ENCODE assay signal across 8 cellular contexts in the genomic region with DNA sequence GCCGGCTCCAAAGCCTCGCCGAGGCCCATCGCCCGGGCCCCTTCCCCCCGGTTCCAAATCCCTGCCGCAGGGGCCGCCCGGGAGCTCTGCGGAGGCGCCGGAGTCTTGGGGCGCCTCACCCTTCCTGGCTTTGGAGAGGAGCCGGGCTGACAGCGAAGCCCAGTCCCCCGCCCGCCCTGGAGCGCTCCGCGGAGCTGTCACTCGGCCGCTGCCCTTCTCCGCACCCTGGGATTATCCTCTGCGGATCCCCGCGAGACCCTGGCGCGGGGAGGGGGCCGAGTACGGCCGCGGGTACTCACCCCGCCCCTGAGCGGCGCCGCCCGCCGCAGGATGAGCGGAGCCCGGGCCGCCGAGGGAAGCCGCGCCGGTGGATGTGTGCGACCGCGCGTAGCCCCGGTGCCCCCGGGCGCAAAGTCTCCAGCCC. TPM values are rescaled to one million over a fixed set of nuclear protein-coding genes. Genes with fewer than 3 reads are reported as not detected.
DNase-seq lines count a peak whose midpoint lies in the region; ATAC-seq, FAIRE-seq and TF ChIP-seq lines count a peak whose summit lies in the region.

No MANE protein-coding gene starts in this region.

- H3K27ac Mint-ChIP-seq in astrocyte (ENCODE audit: unreplicated experiment) (no peak overlapping the region), natural killer cell (no peak overlapping the region)

- no peak for ATAC-seq in Right ventricle myocardium inferior
- no peak for ATAC-seq in natural killer cell
- ATAC-seq in GM19467 (IDR thresholded peaks at IDR 0.05; ENCODE audit: unreplicated experiment), result no peak

- H3K4me3 Mint-ChIP-seq in astrocyte (ENCODE audit: unreplicated experiment), result peak overlapping the region; percentile 85
- no peak overlapping the region for H3K4me3 Mint-ChIP-seq in natural killer cell

- H3K9me3 Mint-ChIP-seq in astrocyte (ENCODE audit: unreplicated experiment) (peaks cover 5% of the 10 kb centered on the region), natural killer cell (peaks cover 3 to 6% of the 10 kb centered on the region in 2 donors)

- peak overlapping the region; percentile 85 for H2AFZ ChIP-seq in astrocyte (ENCODE audit: low read depth, low read length)

- TF ChIP-seq EP300 in suprapubic skin (IDR thresholded peaks at IDR 0.05), result no peak

- DNase-seq in cardiac muscle cell (ENCODE audit: low read depth in 1 of 2, low spot score in 1 of 2), result peak; percentile 21 to 68
- no peak for DNase-seq in Right ventricle myocardium inferior (ENCODE audit: missing footprints)
- DNase-seq in astrocyte (ENCODE audit: low read depth), result peak; percentile 6
- DNase-seq in iris pigment epithelial cell (ENCODE audit: low read depth), result peak; percentile 32
- no peak for DNase-seq in suprapubic skin (ENCODE audit: low spot score in 2 of 2)
- DNase-seq in NCI-H1105 treated with DMSO at 0.1 percent for 48 hours (lab: John Stamatoyannopoulos, UW), result no peak
- DNase-seq in natural killer cell, result no peak

- peaks cover 53% of the 10 kb centered on the region for H3K27me3 ChIP-seq in cardiac muscle cell
- peaks cover 25% of the 10 kb centered on the region for H3K27me3 ChIP-seq in astrocyte (ENCODE audit: insufficient read depth, low read length)
- peaks cover 54% of the 10 kb centered on the region for H3K27me3 ChIP-seq in suprapubic skin

- H3K4me1 ChIP-seq in cardiac muscle cell (ENCODE audit: low read depth), result no peaks in the 10 kb centered on the region
- H3K4me1 ChIP-seq in astrocyte (ENCODE audit: insufficient read depth, low read length), result peaks cover 2% of the 10 kb centered on the region
- H3K4me1 ChIP-seq in suprapubic skin, result peaks cover 18% of the 10 kb centered on the region

- H3K36me3 Mint-ChIP-seq in astrocyte (ENCODE audit: low read depth, unreplicated experiment), result no peaks in the 10 kb centered on the region
- H3K36me3 Mint-ChIP-seq in natural killer cell, result peaks cover 13% of the 10 kb centered on the region

- H3K36me3 ChIP-seq in cardiac muscle cell, result no peaks in the 10 kb centered on the region
- H3K36me3 ChIP-seq in astrocyte (ENCODE audit: insufficient read depth, low read length), result no peaks in the 10 kb centered on the region
- H3K36me3 ChIP-seq in suprapubic skin, result no peaks in the 10 kb centered on the region

- H3K9me3 ChIP-seq in cardiac muscle cell (ENCODE audit: low read depth), result no peaks in the 10 kb centered on the region
- H3K9me3 ChIP-seq in astrocyte (ENCODE audit: insufficient read depth, low read depth, low read length), result no peaks in the 10 kb centered on the region
- peaks cover 3% of the 10 kb centered on the region for H3K9me3 ChIP-seq in suprapubic skin

- H3K27ac ChIP-seq in cardiac muscle cell (no peak overlapping the region), astrocyte (ENCODE audit: low read depth, low read length) (no peak overlapping the region), suprapubic skin (no peak overlapping the region)

- no peaks in the 10 kb centered on the region for H3K79me2 ChIP-seq in astrocyte (ENCODE audit: insufficient read depth, low read length)

- intact Hi-C loops in Right ventricle myocardium inferior (cut with DNase I) (no loop called here), natural killer cell (cut with micrococcal nuclease) (no loop called here)

- H3K4me3 ChIP-seq in cardiac muscle cell (peak overlapping the region; percentile 87), astrocyte (ENCODE audit: insufficient read depth, low read depth, low read length) (peak overlapping the region; percentile 61), suprapubic skin (peak overlapping the region; percentile 56)

- H4K20me1 ChIP-seq in astrocyte (ENCODE audit: insufficient read depth, low read length), result no peaks in the 10 kb centered on the region

- TF ChIP-seq CTCF in cardiac muscle cell (IDR thresholded peaks at IDR 0.05; ENCODE audit: low read depth, low read length) (no peak), astrocyte (IDR thresholded peaks at IDR 0.05; ENCODE audit: insufficient read depth, low read depth, low read length) (no peak), suprapubic skin (IDR thresholded peaks at IDR 0.05) (no peak), natural killer cell (IDR thresholded peaks at IDR 0.05) (no peak)

- H3K27me3 Mint-ChIP-seq in astrocyte (ENCODE audit: low read depth, unreplicated experiment) (peaks cover 39% of the 10 kb centered on the region), natural killer cell (ENCODE audit: low read depth in 2 of 2) (peaks cover 26 to 34% of the 10 kb centered on the region in 2 donors)

- WGBS in suprapubic skin, result 0% methylated on average over 15 of the region's 52 CpGs

- no peak for TF ChIP-seq POLR2A in suprapubic skin (IDR thresholded peaks at IDR 0.05)

- no peak for FAIRE-seq in astrocyte (lab: Jason Lieb, UNC)

- peak overlapping the region; percentile 90 for H3K4me2 ChIP-seq in astrocyte (ENCODE audit: low read length)

- peak overlapping the region; percentile 23 for H3K9ac ChIP-seq in astrocyte (ENCODE audit: low read length)

- H3K4me1 Mint-ChIP-seq in astrocyte (ENCODE audit: low read depth, unreplicated experiment), result no peaks in the 10 kb centered on the region
- H3K4me1 Mint-ChIP-seq in natural killer cell, result no peaks in the 10 kb centered on the region

RNA-seq across cellular contexts. Expression of gene SNAP91, which starts 0.3 kb away (rescaled TPM):
- total RNA-seq in cardiac muscle cell, result 18.3 and 26.0 TPM in 2 replicates
- 27.4 and 29.0 TPM in 2 replicates for polyA plus RNA-seq in cardiac muscle cell
- 5.5 TPM for total RNA-seq in Right ventricle myocardium inferior
- 0.24 and 0.27 TPM in 2 replicates for total RNA-seq in astrocyte
- total RNA-seq in suprapubic skin, result not detected
- not detected for total RNA-seq in natural killer cell

Comparison
In these comparisons a context has a peak if more than half of its experiments do, and no peak if none do; other contexts are left out.
1. DNase-seq: peak in cardiac muscle cell (2 of 2), astrocyte (single experiment) and iris pigment epithelial cell (single experiment); none in Right ventricle myocardium inferior (single experiment), suprapubic skin (0 of 2), NCI-H1105 treated with DMSO at 0.1 percent for 48 hours (single experiment) and natural killer cell (single experiment).
2. Peak in every context shown above with its lines, with median percentiles within 50 percentile points of each other: H3K4me3 ChIP-seq.